Comparison of ENCODE assay signal across 11 cellular contexts in the genomic region with DNA sequence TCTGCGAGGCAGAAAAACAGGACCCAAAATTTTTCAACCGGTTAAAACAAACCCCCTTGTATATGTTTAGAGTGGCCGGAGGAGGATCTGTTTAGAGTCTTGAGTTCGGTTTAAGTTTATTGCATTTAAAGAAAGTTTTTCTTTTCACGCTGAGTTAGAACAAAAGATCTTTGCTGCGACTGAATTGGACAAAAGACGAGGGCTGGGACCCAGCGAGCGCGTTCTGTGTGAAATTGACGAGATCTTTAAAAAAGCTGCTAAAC. TPM values are rescaled to one million over a fixed set of nuclear protein-coding genes. Genes with fewer than 3 reads are reported as not detected.
DNase-seq lines count a peak whose midpoint lies in the region; ATAC-seq, FAIRE-seq and TF ChIP-seq lines count a peak whose summit lies in the region.
"Had no signal": no experiment of that assay in that cellular context is flagged by ENCODE, and none has a peak within 500 bp of the region (broad histone marks: within the 10 kb centered on the region; RNA-seq: fewer than 3 reads in every experiment).

No MANE protein-coding gene starts in this region.

- H3K9ac ChIP-seq in trophoblast cell (ENCODE audit: low read length): peak overlapping the region; percentile 5

- no peak overlapping the region for H3K18ac ChIP-seq in trophoblast cell (ENCODE audit: low read length)

- intact Hi-C loops in lower leg skin (cut with DNase I; ENCODE audit: low total_unique reads): no loop called here

- H2AFZ ChIP-seq in trophoblast cell (ENCODE audit: insufficient read depth, low read length, poor library complexity): no peak overlapping the region

- H3K79me1 ChIP-seq in trophoblast cell (ENCODE audit: low read length): peaks cover 12% of the 10 kb centered on the region

- no peak for DNase-seq in BJ (ENCODE audit: low read depth)
- DNase-seq in RWPE1 (ENCODE audit: low spot score): no peak
- DNase-seq in fibroblast of mammary gland (ENCODE audit: low read depth): no peak
- DNase-seq in trophoblast cell: no peak
- no peak for DNase-seq in stimulated activated naive CD4-positive, alpha-beta T cell (lab: John Stamatoyannopoulos, UW)
- DNase-seq in GM19239 (ENCODE audit: insufficient read length, low spot score): no peak
- no peak for DNase-seq in lower leg skin (ENCODE audit: low spot score in 2 of 2)
- DNase-seq: activated naive CD4-positive, alpha-beta T cell treated with Interleukin-2 at 50 U/mL for 16 hours; naive thymus-derived CD4-positive, alpha-beta T cell; SJCRH30 had no signal

- WGBS in trophoblast cell (ENCODE audit: extremely low coverage, insufficient coverage, insufficient read length): no CpG with 5 or more reads among the region's 11 CpGs
- 1% methylated on average over 11 of the region's 11 CpGs for WGBS in lower leg skin, 2 donors

- peaks cover 17% of the 10 kb centered on the region for H3K36me3 ChIP-seq in BJ (ENCODE audit: control insufficient read depth, insufficient read depth, low read length)
- H3K36me3 ChIP-seq in trophoblast cell (ENCODE audit: control insufficient read depth in 1 of 2, insufficient read depth in 2 of 2, low read length in 2 of 2): peaks cover 33 to 34% of the 10 kb centered on the region in 2 experiments

- no peaks in the 10 kb centered on the region for H3K27me3 ChIP-seq in BJ (ENCODE audit: control insufficient read depth, insufficient read depth, low read length)
- H3K27me3 ChIP-seq in trophoblast cell (ENCODE audit: insufficient read depth, low read length): peaks cover 2% of the 10 kb centered on the region
- H3K27me3 ChIP-seq: SJCRH30 had no signal

- no peak overlapping the region for H4K12ac ChIP-seq in trophoblast cell (ENCODE audit: low read depth, low read length)

- no peak overlapping the region for H2BK120ac ChIP-seq in trophoblast cell (ENCODE audit: insufficient read depth, low read length, poor library complexity)

- H3K27ac ChIP-seq in RWPE1 (peak overlapping the region; percentile 87), trophoblast cell (ENCODE audit: low read depth, low read length) (peak overlapping the region; percentile 61)
- H3K27ac ChIP-seq: SJCRH30 had no signal

- H3K4me3 ChIP-seq in BJ (ENCODE audit: low read depth, low read length) (peak overlapping the region; percentile 66), fibroblast of mammary gland (ENCODE audit: control insufficient read depth, low read depth, low read length) (peak overlapping the region; percentile 95), trophoblast cell (ENCODE audit: low read depth, low read length) (no peak overlapping the region), lower leg skin (ENCODE audit: low read depth, poor library complexity, severe bottlenecking) (no peak overlapping the region)
- H3K4me3 ChIP-seq: SJCRH30 had no signal

- H4K8ac ChIP-seq in trophoblast cell (ENCODE audit: low read depth, low read length): no peak overlapping the region

- peak overlapping the region; percentile 72 for H3K4me2 ChIP-seq in trophoblast cell (ENCODE audit: low read length)

- no peak for FAIRE-seq in GM19239 (lab: Jason Lieb, UNC)

- peaks cover 9% of the 10 kb centered on the region for H3K79me2 ChIP-seq in trophoblast cell (ENCODE audit: control insufficient read depth, insufficient read depth, low read length, poor library complexity)

- TF ChIP-seq CTCF in BJ (IDR thresholded peaks at IDR 0.05; ENCODE audit: insufficient read depth, low read depth, low read length): no peak
- no peak for TF ChIP-seq CTCF in RWPE1 (conservative IDR thresholded peaks at IDR 0.05; ENCODE audit: low read depth)
- TF ChIP-seq CTCF in fibroblast of mammary gland (conservative IDR thresholded peaks at IDR 0.05; ENCODE audit: control insufficient read depth, insufficient read depth, low read depth, low read length): no peak
- TF ChIP-seq CTCF in lower leg skin (IDR thresholded peaks at IDR 0.05): no peak

- POLR2A ChIA-PET in BJ (lab: Charles Lee): interaction anchor here (0.6 to 1.1 kb wide), 2 partner anchors 9 to 10 kb away, joined by 3 to 15 read pairs; a partner anchor contains a TSS
- POLR2A ChIA-PET in RWPE1 (lab: Yijun Ruan, JAX; ENCODE audit: low non-redundant PET): interaction anchor here (0.6 to 1.4 kb wide), 2 partner anchors 8 to 9 kb away, joined by 8 to 16 read pairs; no protein-coding TSS in a partner anchor

- no peak overlapping the region for H2BK12ac ChIP-seq in trophoblast cell (ENCODE audit: low read length)

- no peak overlapping the region for H2BK5ac ChIP-seq in trophoblast cell (ENCODE audit: low read depth, low read length, poor library complexity)

- H3K4me1 ChIP-seq in trophoblast cell (ENCODE audit: control insufficient read depth in 1 of 2, insufficient read depth in 2 of 2, low read length in 2 of 2): peaks cover 8 to 24% of the 10 kb centered on the region in 2 experiments

- TF ChIP-seq POLR2A in lower leg skin (IDR thresholded peaks at IDR 0.05): no peak

- no peak overlapping the region for H3K4ac ChIP-seq in trophoblast cell (ENCODE audit: low read depth, low read length)

- ATAC-seq in HG03520 (IDR thresholded peaks at IDR 0.05; ENCODE audit: unreplicated experiment): no peak
- ATAC-seq: naive thymus-derived CD4-positive, alpha-beta T cell had no signal

- H3K9me3 ChIP-seq in trophoblast cell (ENCODE audit: insufficient read depth, low read depth, low read length): no peaks in the 10 kb centered on the region
- H3K9me3 ChIP-seq: SJCRH30 had no signal

- H4K91ac ChIP-seq in trophoblast cell (ENCODE audit: low read depth, low read length): no peak overlapping the region

- H3K23ac ChIP-seq in trophoblast cell (ENCODE audit: low read length): no peak overlapping the region

- no peak overlapping the region for H2AK5ac ChIP-seq in trophoblast cell (ENCODE audit: low read length)

- CTCF ChIA-PET in BJ (lab: Yijun Ruan, JAX): interaction anchor here (1.5 kb wide), 1 partner anchor 13 kb away, joined by 11 read pairs; no protein-coding TSS in a partner anchor
- CTCF ChIA-PET in RWPE1 (lab: Yijun Ruan, JAX): interaction anchor here (1.9 kb wide), 1 partner anchor 14 kb away, joined by 8 read pairs; no protein-coding TSS in a partner anchor

- no peak overlapping the region for H3K14ac ChIP-seq in trophoblast cell (ENCODE audit: low read length)

RNA-seq across cellular contexts. Expression of a gene that starts 9.8 kb away (rescaled TPM):
- polyA plus RNA-seq in BJ (2011; rRNA removed): 47.0 and 50.0 TPM in 2 replicates
- polyA minus RNA-seq in BJ (2011; rRNA and poly(A)+ RNA removed): 54.5 and 63.5 TPM in 2 replicates
- polyA plus RNA-seq in trophoblast cell (2013): 91.9 and 99.1 TPM in 2 replicates
- total RNA-seq in lower leg skin: 10 to 100 TPM in 1 of 4 donors, 1 to 10 TPM in 3; 3.9 to 14.0 (median 6.5) TPM
- total RNA-seq: naive thymus-derived CD4-positive, alpha-beta T cell had no signal
- polyA plus RNA-seq: naive thymus-derived CD4-positive, alpha-beta T cell had no signal

Comparison
In these comparisons a context has a peak if more than half of its experiments do, and no peak if none do; other contexts are left out.
1. H3K4me3 ChIP-seq: peak in BJ (single experiment) and fibroblast of mammary gland (single experiment); none in trophoblast cell (single experiment) and lower leg skin (single experiment).